Comparison of ENCODE assay signal across 22 cellular contexts in the genomic region with DNA sequence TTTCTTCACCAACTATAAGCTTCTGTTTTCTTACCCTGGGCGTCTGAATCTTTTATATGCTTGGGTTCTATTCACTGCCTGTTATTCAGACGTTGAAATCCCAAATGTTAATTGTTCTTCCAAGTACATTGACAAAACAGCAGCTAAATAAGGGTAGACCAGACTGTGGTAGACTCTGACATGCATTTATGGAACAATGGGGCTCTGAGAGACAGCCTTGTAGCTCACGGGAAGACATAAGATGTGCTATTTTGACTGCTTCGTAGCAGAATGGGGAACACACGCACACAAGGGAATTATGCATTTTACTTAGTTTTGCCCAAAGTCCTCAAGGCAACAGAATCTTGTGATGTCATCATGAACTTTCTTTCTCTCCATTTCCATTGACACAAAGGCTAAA.
"Had no signal": no experiment of that assay in that cellular context is flagged by ENCODE, and none has a peak within 500 bp of the region (broad histone marks: within the 10 kb centered on the region; RNA-seq: fewer than 3 reads in every experiment).

No MANE protein-coding gene starts in this region.

- H3K27ac ChIP-seq: gastroesophageal sphincter, hepatocyte, parathyroid adenoma, spleen had no signal

- H3K27me3 ChIP-seq: gastroesophageal sphincter, hepatocyte, spleen, tibial nerve had no signal

- H3K36me3 Mint-ChIP-seq: activated CD8-positive, alpha-beta memory T cell treated with anti-CD3 and anti-CD28 coated beads, Interleukin-2, amount 10 ng/mL, durations not matched to agents 7 days and 5 days had no signal

- H3K27ac Mint-ChIP-seq: activated B cell treated with CpG ODN at 0.5 μM for 24 hours; activated CD8-positive, alpha-beta memory T cell treated with anti-CD3 and anti-CD28 coated beads, Interleukin-2, amount 10 ng/mL, durations not matched to agents 7 days and 5 days; activated CD8-positive, alpha-beta T cell treated with anti-CD3 and anti-CD28 coated beads, Interleukin-2, amount 10 ng/mL, durations not matched to agents 7 days and 5 days; activated naive CD4-positive, alpha-beta T cell treated with anti-CD3 and anti-CD28 coated beads, Interleukin-2, amount 50 U/mL, for 24 hours; activated naive CD8-positive, alpha-beta T cell treated with anti-CD3 and anti-CD28 coated beads, Interleukin-2, amount 50 U/mL, for 24 hours; activated T-helper 2 cell treated with anti-CD3 and anti-CD28 coated beads, Interferon-gamma antibody, Interleukin-2, Interleukin-4, amounts not matched to agents 10 μg/mL and 5 μg/mL and 100 μg/mL, durations not matched to agents 14 hours and 24 hours and 36 hours; naive thymus-derived CD8-positive, alpha-beta T cell; T-cell had no signal

- H3K4me1 ChIP-seq: gastroesophageal sphincter, parathyroid adenoma, spleen had no signal

- H3K4me3 ChIP-seq: gastroesophageal sphincter, hepatocyte, spleen, tibial nerve had no signal

- H3K4me3 Mint-ChIP-seq: activated B cell treated with CpG ODN at 0.5 μM for 24 hours; activated CD8-positive, alpha-beta memory T cell treated with anti-CD3 and anti-CD28 coated beads, Interleukin-2, amount 10 ng/mL, durations not matched to agents 7 days and 5 days; activated CD8-positive, alpha-beta T cell treated with anti-CD3 and anti-CD28 coated beads, Interleukin-2, amount 10 ng/mL, durations not matched to agents 7 days and 5 days; activated naive CD4-positive, alpha-beta T cell treated with anti-CD3 and anti-CD28 coated beads, Interleukin-2, amount 50 U/mL, for 24 hours; activated naive CD8-positive, alpha-beta T cell treated with anti-CD3 and anti-CD28 coated beads, Interleukin-2, amount 50 U/mL, for 24 hours; naive thymus-derived CD8-positive, alpha-beta T cell; T-cell had no signal

- H3K27me3 Mint-ChIP-seq: activated B cell treated with CpG ODN at 0.5 μM for 24 hours; activated CD8-positive, alpha-beta memory T cell treated with anti-CD3 and anti-CD28 coated beads, Interleukin-2, amount 10 ng/mL, durations not matched to agents 7 days and 5 days; activated naive CD4-positive, alpha-beta T cell treated with anti-CD3 and anti-CD28 coated beads, Interleukin-2, amount 50 U/mL, for 24 hours; activated naive CD8-positive, alpha-beta T cell treated with anti-CD3 and anti-CD28 coated beads, Interleukin-2, amount 50 U/mL, for 24 hours; naive thymus-derived CD8-positive, alpha-beta T cell; T-cell had no signal

- H3K36me3 ChIP-seq: spleen, tibial nerve had no signal

- DNase-seq: activated B cell treated with CpG ODN at 0.5 μM for 24 hours; activated CD8-positive, alpha-beta memory T cell treated with anti-CD3 and anti-CD28 coated beads, Interleukin-2, amount 10 ng/mL, durations not matched to agents 7 days and 5 days; activated CD8-positive, alpha-beta T cell treated with anti-CD3 and anti-CD28 coated beads, Interleukin-2, amount 10 ng/mL, durations not matched to agents 7 days and 5 days; activated naive CD8-positive, alpha-beta T cell treated with anti-CD3 and anti-CD28 coated beads, Interleukin-2, amount 50 U/mL, for 24 hours; activated T-cell treated with anti-CD3 and anti-CD28 coated beads, Interleukin-2, amount 50 U/mL, for 48 hours; dermis blood vessel endothelial cell; effector CD4-positive, alpha-beta T cell; islet precursor cell; left colon; mammary epithelial cell; naive thymus-derived CD8-positive, alpha-beta T cell; nucleus accumbens; right cardiac atrium; spleen; stimulated activated naive CD4-positive, alpha-beta T cell; T-cell had no signal

- H3K9me3 Mint-ChIP-seq: activated B cell treated with CpG ODN at 0.5 μM for 24 hours; activated naive CD4-positive, alpha-beta T cell treated with anti-CD3 and anti-CD28 coated beads, Interleukin-2, amount 50 U/mL, for 24 hours; activated naive CD8-positive, alpha-beta T cell treated with anti-CD3 and anti-CD28 coated beads, Interleukin-2, amount 50 U/mL, for 24 hours; activated T-helper 2 cell treated with anti-CD3 and anti-CD28 coated beads, Interferon-gamma antibody, Interleukin-2, Interleukin-4, amounts not matched to agents 10 μg/mL and 5 μg/mL and 100 μg/mL, durations not matched to agents 14 hours and 24 hours and 36 hours; naive thymus-derived CD8-positive, alpha-beta T cell; T-cell had no signal

- H3K9me3 ChIP-seq: gastroesophageal sphincter, spleen, tibial nerve had no signal
